Comparison of ENCODE assay signal across 17 cellular contexts in genomic region chr1:237568955-237569354, GRCh38.
A peak's percentile ranks its signal among the peaks of the same experiment; 100 is the strongest.
DNase-seq lines count a peak whose midpoint lies in the region; ATAC-seq and TF ChIP-seq lines count a peak whose summit lies in the region.
"Had no signal": no experiment of that assay in that cellular context is flagged by ENCODE, and none has a peak within 500 bp of the region (broad histone marks: within the 10 kb centered on the region; RNA-seq: fewer than 3 reads in every experiment).

No MANE protein-coding gene starts in this region.

- H3K27me3 ChIP-seq in left ventricle myocardium inferior (ENCODE audit: low read depth) = no peaks in the 10 kb centered on the region
- H3K27me3 ChIP-seq: BE2C had no signal

- DNase-seq in left ventricle myocardium inferior (no peak), Right ventricle myocardium inferior (ENCODE audit: missing footprints) (no peak), ELR (ENCODE audit: low read depth) (peak; percentile 22), SW480 (ENCODE audit: low spot score) (peak; percentile 21), non-pigmented ciliary epithelial cell (ENCODE audit: low read depth) (peak; percentile 6), AG08395 (ENCODE audit: low spot score) (no peak), GF-D8 (lab: John Stamatoyannopoulos, UW) (no peak)
- DNase-seq: ACHN; BE2C; Caco-2; CD8-positive, alpha-beta memory T cell; DMS53; GOT3; H9 had no signal

- peaks cover 19% of the 10 kb centered on the region for H3K4me1 ChIP-seq in left ventricle myocardium inferior
- H3K4me1 ChIP-seq: BE2C, Caco-2 had no signal

- H3K27ac ChIP-seq in left ventricle myocardium inferior (replicated peaks) = peak overlapping the region; percentile 17

- intact Hi-C loops in left ventricle myocardium inferior (cut with micrococcal nuclease) = no loop called here
- intact Hi-C loops in Right ventricle myocardium inferior (cut with DNase I) = no loop called here

- H3K4me3 ChIP-seq in left ventricle myocardium inferior = no peak overlapping the region
- H3K4me3 ChIP-seq: GM12878, K562 had no signal

- H3K36me3 ChIP-seq in left ventricle myocardium inferior = peaks cover 28% of the 10 kb centered on the region
- H3K36me3 ChIP-seq: BE2C had no signal

- no peak for TF ChIP-seq CTCF in left ventricle myocardium inferior (IDR thresholded peaks at IDR 0.05; ENCODE audit: borderline replicate concordance)

- no peak for ATAC-seq in Right ventricle myocardium inferior
- no peak for ATAC-seq in GM18519 (IDR thresholded peaks at IDR 0.05; ENCODE audit: low FRiP score, unreplicated experiment)
- ATAC-seq: GM12878, K562 had no signal

- H3K9me3 ChIP-seq in left ventricle myocardium inferior (replicated peaks) = no peaks in the 10 kb centered on the region
- H3K9me3 ChIP-seq: BE2C, Caco-2 had no signal

Comparison
In these comparisons a context has a peak if more than half of its experiments do, and no peak if none do; other contexts are left out.
1. DNase-seq: peak in ELR (single experiment), SW480 (single experiment) and non-pigmented ciliary epithelial cell (single experiment); none in left ventricle myocardium inferior (single experiment), Right ventricle myocardium inferior (single experiment), AG08395 (single experiment) and GF-D8 (single experiment).